ENCODE assay signal across 8 cellular contexts in the genomic region with DNA sequence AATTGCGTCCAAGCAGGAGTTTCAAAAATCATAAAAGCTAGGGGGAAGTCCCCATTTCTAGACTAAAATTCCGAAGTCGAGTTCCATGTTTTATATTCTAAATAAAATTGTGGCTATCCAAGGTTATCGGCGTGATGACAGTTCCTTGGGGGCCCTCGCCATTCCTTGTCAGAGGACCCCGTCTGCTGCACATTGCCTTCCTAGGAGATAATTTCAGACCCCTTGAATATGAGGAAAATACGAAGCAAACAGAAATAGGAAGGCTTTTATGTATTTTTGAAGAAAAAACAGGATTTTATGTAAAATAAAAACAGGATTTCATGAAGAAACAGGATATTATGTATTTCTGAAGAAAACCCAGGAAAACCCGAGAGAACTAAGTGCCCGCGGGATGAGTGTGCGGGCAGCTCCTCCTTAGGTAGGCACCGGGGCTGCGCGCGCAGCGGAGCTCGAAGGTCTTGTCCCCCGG. TPM values are rescaled to one million over a fixed set of nuclear protein-coding genes. Genes with fewer than 3 reads are reported as not detected.
DNase-seq lines count a peak whose midpoint lies in the region; ATAC-seq and TF ChIP-seq lines count a peak whose summit lies in the region.

No MANE protein-coding gene starts in this region.

- H3K27ac ChIP-seq in right atrium auricular region, result peak overlapping the region; percentile 93 to 95
- H3K27ac ChIP-seq in skin epidermis, result peak overlapping the region in 20 of 21 experiments; percentile 72 to 96 (median 90)

- DNase-seq in HK-2 (ENCODE audit: unreplicated experiment) (peak; percentile 7), right atrium auricular region (ENCODE audit: low spot score) (no peak), GM19240 (ENCODE audit: insufficient read length, low spot score) (no peak)
- no peak for DNase-seq in effector CD8-positive, alpha-beta T cell (lab: John Stamatoyannopoulos, UW)

- peak overlapping the region; percentile 44 for H3K4me3 ChIP-seq in WI38 (ENCODE audit: low read depth, low read length)
- H3K4me3 ChIP-seq in right atrium auricular region, result peak overlapping the region; percentile 64 to 92
- peak overlapping the region; percentile 61 to 96 (median 88) for H3K4me3 ChIP-seq in skin epidermis

- ATAC-seq in HG03378 (IDR thresholded peaks at IDR 0.05; ENCODE audit: unreplicated experiment) (no peak), GM21786 (IDR thresholded peaks at IDR 0.05; ENCODE audit: unreplicated experiment) (no peak)

- peaks cover 0 to 52% of the 10 kb centered on the region in 2 donors for H3K4me1 ChIP-seq in right atrium auricular region

- no peaks in the 10 kb centered on the region for H3K36me3 ChIP-seq in right atrium auricular region

- no peaks in the 10 kb centered on the region for H3K9me3 ChIP-seq in right atrium auricular region

- TF ChIP-seq CTCF in WI38 (IDR thresholded peaks at IDR 0.05; ENCODE audit: low read depth, low read length), result no peak
- no peak for TF ChIP-seq CTCF in right atrium auricular region (IDR thresholded peaks at IDR 0.05)

- no peaks in the 10 kb centered on the region for H3K27me3 ChIP-seq in right atrium auricular region

RNA-seq across cellular contexts. Expression of gene PLEKHA3, which starts 0.5 kb away (rescaled TPM):
- total RNA-seq in right atrium auricular region, result 10 to 100 TPM; 11.1 to 12.1 TPM

RNA-seq across cellular contexts. Expression of gene FKBP7, which starts 1.4 kb away (rescaled TPM):
- total RNA-seq in right atrium auricular region, result 10 to 100 TPM; 10.8 to 13.4 TPM

RNA-seq across cellular contexts. Expression of gene PJVK, which starts 28.6 kb away (rescaled TPM):
- 1 to 10 TPM in 1 of 2 donors, under 1 TPM in 1; 0.59 to 2.4 TPM for total RNA-seq in right atrium auricular region

RNA-seq across cellular contexts. Expression of gene PRKRA, which starts 28.8 kb away (rescaled TPM):
- 10 to 100 TPM; 41.4 to 47.1 TPM for total RNA-seq in right atrium auricular region
